Comparison of ENCODE assay signal across 8 cellular contexts in the genomic region with DNA sequence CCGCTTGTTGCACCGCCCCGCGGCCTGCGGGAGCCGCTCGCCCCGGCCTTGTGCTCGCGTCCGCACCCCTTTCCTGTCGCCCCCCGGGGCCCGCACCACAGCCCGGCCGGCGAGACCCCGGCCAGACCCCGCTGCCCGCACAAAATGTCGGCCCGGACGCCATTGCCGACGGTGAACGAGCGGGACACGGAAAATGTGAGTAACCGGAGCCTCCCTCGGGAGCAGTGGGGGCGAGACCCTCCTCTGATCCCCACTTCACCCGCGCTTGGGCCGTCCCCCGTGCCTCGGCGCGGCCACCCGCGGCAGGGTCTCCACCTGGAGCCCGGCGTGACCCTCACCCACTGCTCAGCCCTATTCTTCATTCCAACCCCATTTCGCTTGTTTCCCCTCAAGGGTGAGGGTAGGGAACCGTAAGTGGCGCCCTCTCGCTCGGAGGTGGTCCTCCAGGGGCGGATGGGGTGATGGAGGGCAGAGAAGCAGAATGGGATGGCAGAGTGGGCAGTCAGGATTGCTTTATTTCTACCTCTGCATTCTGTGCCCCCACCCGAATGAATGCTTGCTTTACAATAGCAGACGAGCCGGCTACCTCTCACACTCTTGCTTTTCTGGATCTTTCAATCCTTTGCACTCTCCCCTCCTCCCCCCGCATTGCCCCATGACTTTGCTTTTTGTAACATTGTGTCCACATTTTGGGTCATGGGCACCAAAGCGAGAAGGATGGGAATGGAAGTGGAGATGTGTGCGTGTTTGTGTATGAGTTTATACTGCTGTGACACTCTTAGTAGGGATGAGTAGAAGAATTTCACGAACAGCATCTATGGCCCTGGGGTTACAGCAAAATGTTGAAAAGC. TPM values are rescaled to one million over a fixed set of nuclear protein-coding genes. Genes with fewer than 3 reads are reported as not detected.
DNase-seq lines count a peak whose midpoint lies in the region; ATAC-seq and TF ChIP-seq lines count a peak whose summit lies in the region.

No MANE protein-coding gene starts in this region.

- peak overlapping the region; percentile 99 for H3K4me2 ChIP-seq in H9 (ENCODE audit: insufficient read depth, insufficient read length, low read length)
- H3K4me2 ChIP-seq in neural cell (ENCODE audit: low read length), result peak overlapping the region; percentile 36

- no peak overlapping the region for H4K8ac ChIP-seq in H9 (replicated peaks; ENCODE audit: insufficient read length, low read depth, low read length)

- H3K79me2 ChIP-seq in H9 (ENCODE audit: insufficient read depth, low read length) (peaks cover 16% of the 10 kb centered on the region), neural cell (replicated peaks; ENCODE audit: insufficient read depth, low read length) (peaks cover 39% of the 10 kb centered on the region)

- no peaks in the 10 kb centered on the region for H3K9me2 ChIP-seq in neural cell (ENCODE audit: insufficient read depth, low read length)

- peak overlapping the region; percentile 74 to 93 for H3K4me3 Mint-ChIP-seq in H9

- DNase-seq in ELR (ENCODE audit: low read depth) (peak; percentile 1), H9 (peak; percentile 48), SJSA1 (ENCODE audit: low read depth in 1 of 2, low spot score in 2 of 2) (peak in 1 of 2 experiments; percentile 5), SW 1271 (lab: John Stamatoyannopoulos, UW) (no peak), NCI-H774 (lab: John Stamatoyannopoulos, UW) (no peak)

- no peaks in the 10 kb centered on the region for H3K27me3 ChIP-seq in H9 (ENCODE audit: insufficient read depth, low read length)
- peaks cover 72% of the 10 kb centered on the region for H3K27me3 ChIP-seq in SJSA1 (replicated peaks)
- H3K27me3 ChIP-seq in neural cell (ENCODE audit: insufficient read depth, low read depth, low read length), result no peaks in the 10 kb centered on the region

- H3K36me3 Mint-ChIP-seq in H9 (ENCODE audit: insufficient read depth in 1 of 3, low read depth in 3 of 3), result peaks cover 0 to 7% (median 6%) of the 10 kb centered on the region in 3 experiments; a peak in 5 of 7 replicates

- TF ChIP-seq CTCF in H9 (conservative IDR thresholded peaks at IDR 0.05) (no peak), neural cell (IDR thresholded peaks at IDR 0.05; ENCODE audit: poor library complexity, severe bottlenecking) (no peak)

- no peaks in the 10 kb centered on the region for H3F3A ChIP-seq in neural cell (ENCODE audit: insufficient read depth, low read length, poor library complexity, severe bottlenecking)

- peak; percentile 7 for ATAC-seq in esophagus mucosa
- no peak for ATAC-seq in GM18870 (IDR thresholded peaks at IDR 0.05; ENCODE audit: unreplicated experiment)

- no peak overlapping the region for H4K5ac ChIP-seq in H9 (ENCODE audit: insufficient read length, low read depth, low read length)

- no CpG with 5 or more reads among the region's 55 CpGs for WGBS in H9 (ENCODE audit: extremely low coverage, insufficient read length, low lambda C conversion rate)

- H3K27ac ChIP-seq in H9 (ENCODE audit: insufficient read length, low read depth, low read length), result no peak overlapping the region
- no peak overlapping the region for H3K27ac ChIP-seq in SJSA1
- H3K27ac ChIP-seq in neural cell (ENCODE audit: low read length), result peak overlapping the region; percentile 85

- H3K4ac ChIP-seq in H9 (ENCODE audit: low read depth, low read length), result no peak overlapping the region

- H3K56ac ChIP-seq in H9 (ENCODE audit: insufficient read length, low read depth, low read length), result no peak overlapping the region

- H4K91ac ChIP-seq in H9 (ENCODE audit: insufficient read length, low read depth, low read length), result no peak overlapping the region

- H2BK20ac ChIP-seq in H9 (ENCODE audit: low read depth, low read length, poor library complexity, severe bottlenecking), result no peak overlapping the region

- H3K14ac ChIP-seq in H9 (ENCODE audit: insufficient read depth, low read length), result peak overlapping the region; percentile 96

- peaks cover 31 to 36% of the 10 kb centered on the region in 2 experiments for H3K4me1 Mint-ChIP-seq in H9

- H3K9me3 ChIP-seq in H9 (ENCODE audit: control insufficient read depth, low read depth, low read length) (no peaks in the 10 kb centered on the region), SJSA1 (replicated peaks) (no peaks in the 10 kb centered on the region), neural cell (ENCODE audit: low read length) (no peaks in the 10 kb centered on the region)

- TF ChIP-seq EP300 in neural cell (conservative IDR thresholded peaks at IDR 0.05; ENCODE audit: poor library complexity, severe bottlenecking), result no peak

- peak overlapping the region; percentile 44 for H3K4me3 ChIP-seq in SJSA1
- peak overlapping the region; percentile 88 for H3K4me3 ChIP-seq in neural cell (ENCODE audit: low read length)

- no peak overlapping the region for H2BK120ac ChIP-seq in H9 (ENCODE audit: low read depth, low read length, poor library complexity, severe bottlenecking)

- H3K4me1 ChIP-seq in H9 (ENCODE audit: insufficient read depth, low read length) (no peaks in the 10 kb centered on the region), SJSA1 (replicated peaks) (peaks cover 19% of the 10 kb centered on the region)

- no peak overlapping the region for H3K23ac ChIP-seq in H9 (ENCODE audit: insufficient read length, low read depth, low read length)

- H4K20me1 ChIP-seq in H9 (ENCODE audit: control insufficient read depth, insufficient read depth, insufficient read length) (no peaks in the 10 kb centered on the region), neural cell (ENCODE audit: insufficient read depth) (no peaks in the 10 kb centered on the region)

- no peak overlapping the region for H2AK5ac ChIP-seq in H9 (ENCODE audit: insufficient read length, low read length)

- peaks cover 14% of the 10 kb centered on the region for H3K23me2 ChIP-seq in H9 (ENCODE audit: insufficient read length, low read depth, low read length, poor library complexity, severe bottlenecking)

- peaks cover 3 to 6% of the 10 kb centered on the region in 2 experiments; a peak in 4 of 5 replicates for H3K9me3 Mint-ChIP-seq in H9

- H3T11ph ChIP-seq in H9 (ENCODE audit: low read length), result no peak overlapping the region

- peak overlapping the region; percentile 86 for H3K18ac ChIP-seq in H9 (ENCODE audit: insufficient read length, low read depth, low read length)

- H3K36me3 ChIP-seq in SJSA1 (no peaks in the 10 kb centered on the region), neural cell (ENCODE audit: insufficient read depth, low read length) (no peaks in the 10 kb centered on the region)

- H3K27ac Mint-ChIP-seq in H9, result peak overlapping the region in 2 of 3 experiments; percentile 52 to 81; a peak in 4 of 7 replicates

- no peak overlapping the region for H2BK5ac ChIP-seq in H9 (ENCODE audit: insufficient read length, low read length)

- H3K9ac ChIP-seq in H9 (ENCODE audit: extremely low read depth, insufficient read length, low read length) (peak overlapping the region; percentile 69), neural cell (ENCODE audit: low read length) (peak overlapping the region; percentile 88)

- no peak overlapping the region for H2BK15ac ChIP-seq in H9 (ENCODE audit: low read depth, low read length)

- peaks cover 3% of the 10 kb centered on the region for H3K27me3 Mint-ChIP-seq in H9 (ENCODE audit: low read depth)

- no peak for TF ChIP-seq RAD21 in neural cell (conservative IDR thresholded peaks at IDR 0.05)

- H3K79me1 ChIP-seq in H9 (ENCODE audit: insufficient read depth, low read depth, low read length, poor library complexity, severe bottlenecking), result no peaks in the 10 kb centered on the region

- no peak overlapping the region for H2BK12ac ChIP-seq in H9 (ENCODE audit: insufficient read length, low read depth, low read length)

- H2AFZ ChIP-seq in H9 (ENCODE audit: low read length) (no peak overlapping the region), neural cell (ENCODE audit: low read depth, low read length) (peak overlapping the region; percentile 62)

TF ChIP-seq in neural cell, 6 proteins besides CTCF, POLR2A, EP300 and RAD21:
- TF ChIP-seq, protein P1, sequence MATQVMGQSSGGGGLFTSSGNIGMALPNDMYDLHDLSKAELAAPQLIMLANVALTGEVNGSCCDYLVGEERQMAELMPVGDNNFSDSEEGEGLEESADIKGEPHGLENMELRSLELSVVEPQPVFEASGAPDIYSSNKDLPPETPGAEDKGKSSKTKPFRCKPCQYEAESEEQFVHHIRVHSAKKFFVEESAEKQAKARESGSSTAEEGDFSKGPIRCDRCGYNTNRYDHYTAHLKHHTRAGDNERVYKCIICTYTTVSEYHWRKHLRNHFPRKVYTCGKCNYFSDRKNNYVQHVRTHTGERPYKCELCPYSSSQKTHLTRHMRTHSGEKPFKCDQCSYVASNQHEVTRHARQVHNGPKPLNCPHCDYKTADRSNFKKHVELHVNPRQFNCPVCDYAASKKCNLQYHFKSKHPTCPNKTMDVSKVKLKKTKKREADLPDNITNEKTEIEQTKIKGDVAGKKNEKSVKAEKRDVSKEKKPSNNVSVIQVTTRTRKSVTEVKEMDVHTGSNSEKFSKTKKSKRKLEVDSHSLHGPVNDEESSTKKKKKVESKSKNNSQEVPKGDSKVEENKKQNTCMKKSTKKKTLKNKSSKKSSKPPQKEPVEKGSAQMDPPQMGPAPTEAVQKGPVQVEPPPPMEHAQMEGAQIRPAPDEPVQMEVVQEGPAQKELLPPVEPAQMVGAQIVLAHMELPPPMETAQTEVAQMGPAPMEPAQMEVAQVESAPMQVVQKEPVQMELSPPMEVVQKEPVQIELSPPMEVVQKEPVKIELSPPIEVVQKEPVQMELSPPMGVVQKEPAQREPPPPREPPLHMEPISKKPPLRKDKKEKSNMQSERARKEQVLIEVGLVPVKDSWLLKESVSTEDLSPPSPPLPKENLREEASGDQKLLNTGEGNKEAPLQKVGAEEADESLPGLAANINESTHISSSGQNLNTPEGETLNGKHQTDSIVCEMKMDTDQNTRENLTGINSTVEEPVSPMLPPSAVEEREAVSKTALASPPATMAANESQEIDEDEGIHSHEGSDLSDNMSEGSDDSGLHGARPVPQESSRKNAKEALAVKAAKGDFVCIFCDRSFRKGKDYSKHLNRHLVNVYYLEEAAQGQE (IDR thresholded peaks at IDR 0.05; ENCODE audit: borderline replicate concordance), result peak; percentile 5
- no peak for TF ChIP-seq POLR2AphosphoS5 (IDR thresholded peaks at IDR 0.05)
- TF ChIP-seq SMC3 (conservative IDR thresholded peaks at IDR 0.05; ENCODE audit: poor library complexity), result no peak

RNA-seq across cellular contexts. Expression of a gene that starts 1.0 kb away (rescaled TPM):
- total RNA-seq in H9 (2021) (17.5 and 17.8 TPM in 2 replicates), esophagus mucosa (6.1 TPM)
- 0.08 TPM in 1 of 2 replicates, not detected in the other for total RNA-seq in SJSA1 (2014; rRNA removed; shearing (Covaris generic))
- 38.6 and 39.3 TPM in 2 replicates for polyA plus RNA-seq in neural cell
- polyA minus RNA-seq in neural cell, result 52.3 and 60.7 TPM in 2 replicates

Comparison
In these comparisons a context has a peak if more than half of its experiments do, and no peak if none do; other contexts are left out.
1. DNase-seq: peak in ELR (single experiment) and H9 (single experiment); none in SW 1271 (0 of 2) and NCI-H774 (single experiment).